Comparison of ENCODE assay signal across 8 cellular contexts in the genomic region with DNA sequence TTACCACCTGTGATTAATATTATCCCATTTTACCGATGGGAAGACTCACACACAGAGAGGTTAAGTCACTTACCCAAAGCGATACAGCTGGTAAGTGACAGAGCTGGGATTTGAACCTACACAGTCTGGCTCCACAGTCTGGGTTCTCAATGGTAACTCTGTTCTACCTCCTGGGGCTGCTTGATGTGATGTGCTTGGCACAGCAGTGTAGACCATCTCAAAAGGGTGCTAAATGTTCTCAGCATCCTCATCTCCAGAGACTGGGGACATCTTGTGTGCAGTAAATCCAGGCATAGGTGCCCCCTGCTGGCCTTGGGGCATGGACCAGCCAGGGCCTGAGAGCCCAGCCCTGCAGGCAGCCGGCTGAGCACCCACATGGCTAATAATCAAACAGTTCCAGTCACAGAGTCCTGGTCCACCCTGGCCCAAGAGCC. TPM values are rescaled to one million over a fixed set of nuclear protein-coding genes. Genes with fewer than 3 reads are reported as not detected.
A peak's percentile ranks its signal among the peaks of the same experiment; 100 is the strongest.
DNase-seq lines count a peak whose midpoint lies in the region; ATAC-seq and TF ChIP-seq lines count a peak whose summit lies in the region.

No MANE protein-coding gene starts in this region.

- H3K27ac Mint-ChIP-seq in osteocyte (ENCODE audit: unreplicated experiment), result no peak overlapping the region

- peaks cover 6% of the 10 kb centered on the region for H3K27me3 ChIP-seq in foreskin keratinocyte

- no peaks in the 10 kb centered on the region for H3K36me3 Mint-ChIP-seq in osteocyte (ENCODE audit: unreplicated experiment)

- H3K27ac ChIP-seq in foreskin keratinocyte, result no peak overlapping the region

- no peaks in the 10 kb centered on the region for H3K4me1 ChIP-seq in foreskin keratinocyte

- peak; percentile 59 for ATAC-seq in foreskin keratinocyte
- no peak for ATAC-seq in HG02798 (IDR thresholded peaks at IDR 0.05; ENCODE audit: poor library complexity, unreplicated experiment)

- no peaks in the 10 kb centered on the region for H3K4me1 Mint-ChIP-seq in osteocyte (ENCODE audit: unreplicated experiment)

- H3K9me3 Mint-ChIP-seq in osteocyte (ENCODE audit: unreplicated experiment), result no peaks in the 10 kb centered on the region

- H3K27me3 Mint-ChIP-seq in osteocyte (ENCODE audit: unreplicated experiment), result peaks cover 13% of the 10 kb centered on the region

- peak; percentile 9 for DNase-seq in activated T-cell treated with anti-CD3 and anti-CD28 coated beads for 1 hour (ENCODE audit: low read depth)
- no peak for DNase-seq in activated T-cell treated with anti-CD3 and anti-CD28 coated beads for 4 hours
- DNase-seq in NCI-H146 (lab: John Stamatoyannopoulos, UW), result peak; percentile 27
- DNase-seq in activated CD8-positive, alpha-beta memory T cell treated with anti-CD3 and anti-CD28 coated beads, Interleukin-2, amount 50 U/mL, for 48 hours, result peak; percentile 70
- peak in 1 of 2 donors; percentile 18 for DNase-seq in foreskin keratinocyte
- no peak for DNase-seq in osteocyte (ENCODE audit: extremely low spot score, unreplicated experiment)
- no peak for DNase-seq in DMS79 (lab: John Stamatoyannopoulos, UW)

- H3K4me3 Mint-ChIP-seq in osteocyte (ENCODE audit: unreplicated experiment), result no peak overlapping the region

- TF ChIP-seq CTCF in foreskin keratinocyte (conservative IDR thresholded peaks at IDR 0.05) (peak; percentile 69), osteocyte (IDR thresholded peaks at IDR 0.05) (peak; percentile 55)

RNA-seq across cellular contexts. Expression of gene KATNB1, which starts 15.4 kb away (rescaled TPM):
- 37.9 and 39.0 TPM in 2 replicates for total RNA-seq in foreskin keratinocyte
- 34.4 and 35.4 TPM in 2 replicates for polyA plus RNA-seq in foreskin keratinocyte
- total RNA-seq in osteocyte, result 14.2 and 15.9 TPM in 2 replicates

RNA-seq across cellular contexts. Expression of gene DRC7, which starts 25.6 kb away (rescaled TPM):
- total RNA-seq in foreskin keratinocyte (not detected in 2 replicates), osteocyte (not detected in 2 replicates)
- not detected in 2 replicates for polyA plus RNA-seq in foreskin keratinocyte

RNA-seq across cellular contexts. Expression of gene ADGRG3, which starts 52.1 kb away (rescaled TPM):
- not detected in 2 replicates for total RNA-seq in foreskin keratinocyte
- not detected in 2 replicates for polyA plus RNA-seq in foreskin keratinocyte
- total RNA-seq in osteocyte, result not detected in 2 replicates

Comparison
In these comparisons a context has a peak if more than half of its experiments do, and no peak if none do; other contexts are left out.
1. DNase-seq: peak in activated T-cell treated with anti-CD3 and anti-CD28 coated beads for 1 hour (single experiment), NCI-H146 (single experiment) and activated CD8-positive, alpha-beta memory T cell treated with anti-CD3 and anti-CD28 coated beads, Interleukin-2, amount 50 U/mL, for 48 hours (single experiment); none in activated T-cell treated with anti-CD3 and anti-CD28 coated beads for 4 hours (single experiment), osteocyte (single experiment) and DMS79 (single experiment).